8 cellular contexts compared by ENCODE assay signal in genomic region chr1:13965770-13966398, GRCh38.
A peak's percentile ranks its signal among the peaks of the same experiment; 100 is the strongest.
DNase-seq lines count a peak whose midpoint lies in the region; ATAC-seq, FAIRE-seq and TF ChIP-seq lines count a peak whose summit lies in the region.

No MANE protein-coding gene starts in this region.

- H4K20me1 ChIP-seq in OCI-LY3 (ENCODE audit: insufficient read depth, low read length), result no peaks in the 10 kb centered on the region

- no peak for ATAC-seq in GM21529 (IDR thresholded peaks at IDR 0.05; ENCODE audit: unreplicated experiment)
- ATAC-seq in HG03457 (IDR thresholded peaks at IDR 0.05; ENCODE audit: unreplicated experiment), result no peak
- ATAC-seq in HG02610 (IDR thresholded peaks at IDR 0.05; ENCODE audit: unreplicated experiment), result no peak

- no peak overlapping the region for H3K4me2 ChIP-seq in OCI-LY3 (ENCODE audit: low read length)

- DNase-seq in Caki2 (ENCODE audit: low read depth) (peak; percentile 50), HTR-8/SVneo (ENCODE audit: insufficient read length, low spot score) (peak; percentile 45), epithelial cell of prostate (ENCODE audit: low read depth, low spot score) (peak; percentile 22), myocyte (ENCODE audit: low read depth) (peak; percentile 29)

- H3K27me3 ChIP-seq in OCI-LY3 (ENCODE audit: low read depth, low read length), result no peaks in the 10 kb centered on the region

- H3K9ac ChIP-seq in OCI-LY3 (ENCODE audit: low read length), result no peak overlapping the region

- no peak overlapping the region for H2AFZ ChIP-seq in OCI-LY3 (ENCODE audit: low read depth, low read length)

- in situ Hi-C loops in Caki2 (cut with HindIII; ENCODE audit: low pct_unique_long_range_greater_than_20kb, low sequenced_read_pairs), result no loop called here

- H3K79me2 ChIP-seq in OCI-LY3 (ENCODE audit: low read length), result no peaks in the 10 kb centered on the region

- no peaks in the 10 kb centered on the region for H3K36me3 ChIP-seq in OCI-LY3 (replicated peaks; ENCODE audit: low read depth, low read length)

- no peaks in the 10 kb centered on the region for H3K4me1 ChIP-seq in OCI-LY3 (ENCODE audit: low read length)

- H3K27ac ChIP-seq in OCI-LY3 (ENCODE audit: low read length) (no peak overlapping the region), epithelial cell of prostate (no peak overlapping the region)

- TF ChIP-seq CTCF in OCI-LY3 (IDR thresholded peaks at IDR 0.05; ENCODE audit: low read depth, low read length), result peak; percentile 19; the same call in 1 of the 2 replicates

- peak; percentile 46 for FAIRE-seq in HTR-8/SVneo (lab: Jason Lieb, UNC)

- H3K4me3 ChIP-seq in OCI-LY3 (ENCODE audit: low read length), result no peak overlapping the region

- no peaks in the 10 kb centered on the region for H3K9me3 ChIP-seq in OCI-LY3 (ENCODE audit: insufficient read depth, low read length)
